ENCODE assay signal across 31 cellular contexts in genomic region chr16:50088302-50088701, GRCh38.
"Had no signal": no experiment of that assay in that cellular context is flagged by ENCODE, and none has a peak within 500 bp of the region (broad histone marks: within the 10 kb centered on the region; RNA-seq: fewer than 3 reads in every experiment).

No MANE protein-coding gene starts in this region.

- H3K9me3 ChIP-seq: colonic mucosa, gastrocnemius medialis, heart right ventricle had no signal

- H3K9me3 Mint-ChIP-seq: activated B cell treated with CpG ODN at 0.5 μM for 24 hours; activated CD8-positive, alpha-beta T cell treated with anti-CD3 and anti-CD28 coated beads for 36 hours; activated T-cell treated with anti-CD3 and anti-CD28 coated beads, Interleukin-2, amount 50 U/mL, for 4 hours; activated T-helper 17 cell treated with anti-CD3 and anti-CD28 coated beads, Interleukin-2, amount 50 U/mL, for 72 hours; T-helper 2 cell treated with Interferon-gamma antibody and Interleukin-4, amounts not matched to agents 5 μg/mL and 100 μg/mL, for 36 hours had no signal

- ATAC-seq: activated CD4-positive, CD25-positive, alpha-beta regulatory T cell treated with anti-CD3 and anti-CD28 coated beads, Interleukin-2, amount 50 U/mL, for 24 hours; activated CD8-positive, alpha-beta T cell treated with anti-CD3 and anti-CD28 coated beads for 36 hours; activated T-cell treated with anti-CD3 and anti-CD28 coated beads, Interleukin-2, amount 50 U/mL, for 4 hours; activated T-helper 17 cell treated with anti-CD3 and anti-CD28 coated beads, Interleukin-2, amount 50 U/mL, for 72 hours; gastrocnemius medialis; heart right ventricle; T-helper 17 cell had no signal

- H3K27me3 ChIP-seq: brain microvascular endothelial cell, colonic mucosa, dorsolateral prefrontal cortex, gastrocnemius medialis, heart right ventricle, hepatocyte had no signal

- H3K27ac ChIP-seq: brain microvascular endothelial cell, colonic mucosa, dorsolateral prefrontal cortex, epithelial cell of prostate, gastrocnemius medialis, heart right ventricle, hepatocyte, WERI-Rb-1 had no signal

- H3K4me3 Mint-ChIP-seq: activated B cell treated with CpG ODN at 0.5 μM for 24 hours; activated CD8-positive, alpha-beta T cell treated with anti-CD3 and anti-CD28 coated beads for 36 hours; activated naive CD8-positive, alpha-beta T cell; activated T-cell treated with anti-CD3 and anti-CD28 coated beads, Interleukin-2, amount 50 U/mL, for 4 hours; activated T-helper 17 cell treated with anti-CD3 and anti-CD28 coated beads, Interleukin-2, amount 50 U/mL, for 72 hours; T-helper 17 cell; T-helper 2 cell treated with Interferon-gamma antibody and Interleukin-4, amounts not matched to agents 5 μg/mL and 100 μg/mL, for 36 hours had no signal

- H3K4me3 ChIP-seq: colonic mucosa, dorsolateral prefrontal cortex, gastrocnemius medialis, heart right ventricle, hepatocyte had no signal

- H3K4me1 Mint-ChIP-seq: activated B cell treated with CpG ODN at 0.5 μM for 24 hours had no signal

- H3K27ac Mint-ChIP-seq: activated B cell treated with CpG ODN at 0.5 μM for 24 hours; activated CD8-positive, alpha-beta T cell treated with anti-CD3 and anti-CD28 coated beads for 36 hours; activated naive CD8-positive, alpha-beta T cell; activated T-helper 17 cell treated with anti-CD3 and anti-CD28 coated beads, Interleukin-2, amount 50 U/mL, for 72 hours; T-helper 17 cell; T-helper 2 cell treated with Interferon-gamma antibody and Interleukin-4, amounts not matched to agents 5 μg/mL and 100 μg/mL, for 36 hours had no signal

- H2AFZ ChIP-seq: hepatocyte had no signal

- H3K4me1 ChIP-seq: colonic mucosa, gastrocnemius medialis had no signal

- H3K27me3 Mint-ChIP-seq: activated B cell treated with CpG ODN at 0.5 μM for 24 hours; activated CD8-positive, alpha-beta T cell treated with anti-CD3 and anti-CD28 coated beads for 36 hours; activated naive CD8-positive, alpha-beta T cell; activated T-helper 17 cell treated with anti-CD3 and anti-CD28 coated beads, Interleukin-2, amount 50 U/mL, for 72 hours; T-helper 17 cell had no signal

- DNase-seq: activated B cell treated with CpG ODN at 0.5 μM for 24 hours; activated CD4-positive, alpha-beta T cell treated with anti-CD3 and anti-CD28 coated beads for 48 hours; activated CD4-positive, alpha-beta T cell treated with anti-CD3 and anti-CD28 coated beads, Interleukin-2, amount 50 U/mL, for 1 hour; activated CD4-positive, alpha-beta T cell treated with anti-CD3 and anti-CD28 coated beads, Interleukin-2, amount 50 U/mL, for 48 hours; activated CD8-positive, alpha-beta memory T cell treated with anti-CD3 and anti-CD28 coated beads for 24 hours; activated CD8-positive, alpha-beta T cell treated with anti-CD3 and anti-CD28 coated beads for 36 hours; activated effector memory CD4-positive, alpha-beta T cell treated with Interleukin-2 at 50 U/mL for 16 hours; activated gamma-delta T cell treated with Interleukin-2 at 50 U/mL for 16 hours; activated naive CD4-positive, alpha-beta T cell treated with anti-CD3 and anti-CD28 coated beads, Interleukin-2, amount 50 U/mL, for 16 hours; activated naive CD4-positive, alpha-beta T cell treated with Interleukin-2 at 50 U/mL for 16 hours; activated T-cell treated with anti-CD3 and anti-CD28 coated beads, Interleukin-2, amount 50 U/mL, for 4 hours; amniotic stem cell; anterior cingulate cortex; brain microvascular endothelial cell; caudate nucleus; colonic mucosa; dorsolateral prefrontal cortex; effector memory CD4-positive, alpha-beta T cell; foreskin fibroblast; gastrocnemius medialis; heart right ventricle; T-helper 1 cell; T-helper 17 cell; T1000; WERI-Rb-1 had no signal

- H3K4me2 ChIP-seq: hepatocyte had no signal
